In genomic region chr1:39282537-39283216, GRCh38 we compare ENCODE assay signal across 13 cellular contexts.
DNase-seq lines count a peak whose midpoint lies in the region; ATAC-seq and TF ChIP-seq lines count a peak whose summit lies in the region.
"Had no signal": no experiment of that assay in that cellular context is flagged by ENCODE, and none has a peak within 500 bp of the region (broad histone marks: within the 10 kb centered on the region; RNA-seq: fewer than 3 reads in every experiment).

No MANE protein-coding gene starts in this region.

- H3K36me3 ChIP-seq in GM23338 (ENCODE audit: insufficient read depth): peaks cover 49% of the 10 kb centered on the region

- no peak overlapping the region for H3K4me3 Mint-ChIP-seq in GM23338
- no peak overlapping the region for H3K4me3 Mint-ChIP-seq in T-helper 17 cell
- H3K4me3 Mint-ChIP-seq in glutamatergic neuron (ENCODE audit: unreplicated experiment): no peak overlapping the region

- H3K9me2 ChIP-seq in GM23338 (ENCODE audit: insufficient read depth): no peaks in the 10 kb centered on the region

- H3K4me3 ChIP-seq in GM23338: no peak overlapping the region
- H3K4me3 ChIP-seq: esophagus squamous epithelium had no signal

- DNase-seq in GM23338 (ENCODE audit: low spot score) (no peak), T-helper 17 cell (no peak), glutamatergic neuron (no peak), renal cortical epithelial cell (ENCODE audit: low read depth) (peak; percentile 30), MV-4-11 (lab: John Stamatoyannopoulos, UW) (no peak), left colon (no peak)
- DNase-seq in stimulated activated CD4-positive, alpha-beta T cell treated with anti-CD3 and anti-CD28 coated beads, Interleukin-4, amount 100 ng/mL, for 1 hour: no peak
- DNase-seq: activated CD4-positive, alpha-beta T cell treated with anti-CD3 and anti-CD28 coated beads for 4 hours; activated gamma-delta T cell; cerebellar nuclear complex; esophagus squamous epithelium; NCI-H1417 had no signal

- peaks cover 47% of the 10 kb centered on the region for H3K79me2 ChIP-seq in GM23338 (replicated peaks; ENCODE audit: insufficient read depth)

- no peaks in the 10 kb centered on the region for H3K27me3 Mint-ChIP-seq in GM23338 (ENCODE audit: insufficient read depth, low read depth, poor library complexity)
- H3K27me3 Mint-ChIP-seq in T-helper 17 cell: no peaks in the 10 kb centered on the region
- peaks cover 2% of the 10 kb centered on the region for H3K27me3 Mint-ChIP-seq in glutamatergic neuron (ENCODE audit: unreplicated experiment)

- H3K36me3 Mint-ChIP-seq in GM23338 (ENCODE audit: low read depth) (peaks cover 51% of the 10 kb centered on the region), T-helper 17 cell (ENCODE audit: low read depth) (peaks cover 11% of the 10 kb centered on the region), glutamatergic neuron (ENCODE audit: unreplicated experiment) (no peaks in the 10 kb centered on the region)

- H3K27me3 ChIP-seq in GM23338 (ENCODE audit: insufficient read depth): no peaks in the 10 kb centered on the region
- H3K27me3 ChIP-seq: esophagus squamous epithelium had no signal

- peaks cover 19% of the 10 kb centered on the region for H3K4me1 ChIP-seq in GM23338 (ENCODE audit: insufficient read depth)

- peak overlapping the region; percentile 90 for H3K27ac Mint-ChIP-seq in GM23338
- peak overlapping the region; percentile 53 for H3K27ac Mint-ChIP-seq in T-helper 17 cell
- H3K27ac Mint-ChIP-seq in glutamatergic neuron (ENCODE audit: unreplicated experiment): peak overlapping the region; percentile 63

- H4K20me1 ChIP-seq in GM23338 (replicated peaks; ENCODE audit: insufficient read depth): peaks cover 4% of the 10 kb centered on the region

- no peaks in the 10 kb centered on the region for H3K9me3 ChIP-seq in T-helper 17 cell (ENCODE audit: control insufficient read depth, low read length, poor library complexity, severe bottlenecking)
- H3K9me3 ChIP-seq: esophagus squamous epithelium had no signal

- no peak overlapping the region for H3K4me2 ChIP-seq in GM23338

- ATAC-seq in GM23338 (peak; percentile 40; the same call in 2 of the 3 replicates), T-helper 17 cell (no peak), left colon (no peak), GM19328 (IDR thresholded peaks at IDR 0.05; ENCODE audit: unreplicated experiment) (no peak)

- peak overlapping the region; percentile 72 for H3K27ac ChIP-seq in GM23338 (ENCODE audit: low read depth)
- H3K27ac ChIP-seq: esophagus squamous epithelium had no signal

- TF ChIP-seq CTCF in GM23338 (conservative IDR thresholded peaks at IDR 0.05; ENCODE audit: low read depth in 2 of 2): no peak
- TF ChIP-seq CTCF in glutamatergic neuron (IDR thresholded peaks at IDR 0.05; ENCODE audit: partially characterized antibody, unreplicated experiment): no peak

- peaks cover 26% of the 10 kb centered on the region for H3K4me1 Mint-ChIP-seq in GM23338
- peaks cover 15% of the 10 kb centered on the region for H3K4me1 Mint-ChIP-seq in T-helper 17 cell
- peaks cover 19% of the 10 kb centered on the region for H3K4me1 Mint-ChIP-seq in glutamatergic neuron (ENCODE audit: low read depth, unreplicated experiment)

- no peak overlapping the region for H2AFZ ChIP-seq in GM23338

- H3F3A ChIP-seq in GM23338 (replicated peaks; ENCODE audit: low read depth): 0 out of 2 replicates have a peak, but pooled peaks cover 3% of the 10 kb centered on the region

- intact Hi-C loops in left colon (cut with DNase I, micrococcal nuclease): no loop called here

- H3K9me3 Mint-ChIP-seq in GM23338 (no peaks in the 10 kb centered on the region), glutamatergic neuron (ENCODE audit: unreplicated experiment) (peaks cover 4% of the 10 kb centered on the region)

TF ChIP-seq in GM23338, 12 proteins besides CTCF, POLR2A, EP300 and RAD21 (continues in another document):
- TF ChIP-seq POLR2AphosphoS5 (IDR thresholded peaks at IDR 0.05; ENCODE audit: low read depth) (no peak), JUNB (IDR thresholded peaks at IDR 0.05; ENCODE audit: unreplicated experiment) (no peak), ZNF114 (CRISPR knock-in tag; IDR thresholded peaks at IDR 0.05) (no peak), NANOG (IDR thresholded peaks at IDR 0.05; ENCODE audit: borderline replicate concordance) (no peak), ZNF331 (CRISPR knock-in tag; IDR thresholded peaks at IDR 0.05; ENCODE audit: low read depth) (no peak), CREB1 (CRISPR knock-in tag; IDR thresholded peaks at IDR 0.05; ENCODE audit: low read depth) (no peak), ZNF462 (CRISPR knock-in tag; IDR thresholded peaks at IDR 0.05) (no peak), ETS1 (IDR thresholded peaks at IDR 0.05) (no peak), EZH2phosphoT487 (IDR thresholded peaks at IDR 0.05; ENCODE audit: unreplicated experiment) (no peak)
